In the genomic region with DNA sequence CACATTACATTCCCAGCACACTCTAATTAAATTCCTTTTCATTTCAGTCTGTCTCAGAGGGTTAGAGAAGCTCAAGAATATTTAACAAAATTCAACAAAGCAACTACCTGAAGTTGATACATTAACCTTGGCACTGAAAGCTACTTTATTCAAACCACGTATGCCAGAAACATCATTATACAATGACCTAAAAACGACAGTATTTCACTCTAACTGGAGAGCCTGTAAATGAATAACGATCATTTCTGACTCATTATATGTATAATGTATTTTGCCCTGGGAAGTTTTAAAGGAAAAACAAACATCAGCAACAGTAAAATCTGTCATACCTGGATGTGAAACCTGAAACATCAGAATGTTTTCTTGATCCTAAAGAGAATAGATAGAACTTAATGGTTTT, we compare ENCODE assay signal across 23 cellular contexts.
"Had no signal": no experiment of that assay in that cellular context is flagged by ENCODE, and none has a peak within 500 bp of the region (broad histone marks: within the 10 kb centered on the region; RNA-seq: fewer than 3 reads in every experiment).

No MANE protein-coding gene starts in this region.

- ATAC-seq: activated CD8-positive, alpha-beta memory T cell treated with anti-CD3 and anti-CD28 coated beads, Interleukin-2, amount 10 ng/mL, durations not matched to agents 7 days and 5 days; activated naive CD4-positive, alpha-beta T cell treated with anti-CD3 and anti-CD28 coated beads, Interleukin-2, amount 50 U/mL, for 72 hours; activated naive CD8-positive, alpha-beta T cell treated with anti-CD3 and anti-CD28 coated beads, Interleukin-2, amount 50 U/mL, for 24 hours; Panc1; WTC11 had no signal

- H3K4me3 ChIP-seq: ascending aorta, SJCRH30 had no signal

- H3K36me3 ChIP-seq: ascending aorta, SJCRH30 had no signal

- H3K27me3 ChIP-seq: ascending aorta, SJCRH30 had no signal

- DNase-seq: activated CD4-positive, alpha-beta T cell treated with anti-CD3 and anti-CD28 coated beads for 1 hour; activated CD4-positive, alpha-beta T cell treated with anti-CD3 and anti-CD28 coated beads, Interleukin-2, amount 10 ng/mL, durations not matched to agents 24 days and 14 days; activated CD4-positive, alpha-beta T cell treated with anti-CD3 and anti-CD28 coated beads, Interleukin-2, amount 50 U/mL, for 48 hours; activated CD8-positive, alpha-beta memory T cell treated with anti-CD3 and anti-CD28 coated beads, Interleukin-2, amount 10 ng/mL, durations not matched to agents 7 days and 5 days; activated effector memory CD4-positive, alpha-beta T cell treated with Interleukin-2 at 50 U/mL for 16 hours; activated naive CD4-positive, alpha-beta T cell; activated naive CD8-positive, alpha-beta T cell treated with anti-CD3 and anti-CD28 coated beads, Interleukin-2, amount 50 U/mL, for 24 hours; activated T-cell treated with anti-CD3 and anti-CD28 coated beads, Interleukin-2, amount 50 U/mL, for 24 hours; amniotic stem cell; KG1; NCI-H1092; NCI-H1417; NCI-H1930; NCI-H2171; NCI-H226; NCI-H526; NCI-H82; Right ventricle myocardium superior; SJCRH30 had no signal
